Comparison of ENCODE assay signal across 23 cellular contexts in genomic region chr22:30013201-30013600, GRCh38.
DNase-seq lines count a peak whose midpoint lies in the region; ATAC-seq and TF ChIP-seq lines count a peak whose summit lies in the region.
"Had no signal": no experiment of that assay in that cellular context is flagged by ENCODE, and none has a peak within 500 bp of the region (broad histone marks: within the 10 kb centered on the region; RNA-seq: fewer than 3 reads in every experiment).

No MANE protein-coding gene starts in this region.

- peak overlapping the region; percentile 26; the same call in 1 of the 2 replicates for H2AK5ac ChIP-seq in IMR-90 (ENCODE audit: low read depth, low read length)

- no peak overlapping the region for H3K4me3 ChIP-seq in IMR-90 (ENCODE audit: insufficient read depth, low read depth, low read length)
- no peak overlapping the region for H3K4me3 ChIP-seq in HAP-1
- H3K4me3 ChIP-seq: BLaER1 had no signal

- no peak for TF ChIP-seq POLR2A in IMR-90 (IDR thresholded peaks at IDR 0.05; ENCODE audit: low read depth, low read length)

- H4K20me1 ChIP-seq in IMR-90 (ENCODE audit: insufficient read depth, low read length) = peaks cover 16% of the 10 kb centered on the region; the same call in 1 of the 2 replicates
- H4K20me1 ChIP-seq: BLaER1 had no signal

- BruUV-seq in IMR-90 (replicated peaks; lab: Mats Ljungman, UMichigan) = no TSS peak

- peaks cover 39% of the 10 kb centered on the region for H3K9me1 ChIP-seq in IMR-90 (ENCODE audit: insufficient read depth, low read length)

- CTCF ChIA-PET in IMR-90 (lab: Yijun Ruan, JAX) = no interaction called here

- no peak overlapping the region for H3K23ac ChIP-seq in IMR-90 (ENCODE audit: low read depth, low read length)

- H3K9me3 ChIP-seq in IMR-90 (ENCODE audit: control insufficient read depth, insufficient read depth, low read length) = no peaks in the 10 kb centered on the region
- no peaks in the 10 kb centered on the region for H3K9me3 ChIP-seq in HAP-1
- H3K9me3 ChIP-seq: BE2C, BLaER1 had no signal

- peak overlapping the region; percentile 4 for H3K27ac Mint-ChIP-seq in stimulated activated effector memory CD8-positive, alpha-beta T cell treated with anti-CD3 and anti-CD28 coated beads, Interleukin-12 subunit alpha, Interleukin-12 subunit beta, amount 100 ng/mL, for 72 hours
- no peak overlapping the region for H3K27ac Mint-ChIP-seq in activated T-helper 1 cell treated with anti-CD3 and anti-CD28 coated beads, Interleukin-12 subunit alpha, Interleukin-12 subunit beta, Interleukin-2, Interleukin-4 antibody, amounts not matched to agents 30 ng/mL and 10 ng/mL and 1 ng/mL, durations not matched to agents 14 hours and 24 hours and 36 hours
- H3K27ac Mint-ChIP-seq: CD4-positive, alpha-beta memory T cell had no signal

- 90% methylated on average over 2 of the region's 5 CpGs; no CpG with 5 or more reads in 1 of the 2 experiments for whole genome bisulfite sequencing in IMR-90 (ENCODE audit: extremely low coverage in 2 of 2, insufficient read length in 1 of 2), 2 experiments

- no peak overlapping the region for H4K5ac ChIP-seq in IMR-90 (ENCODE audit: low read depth, low read length)

- no peak overlapping the region for H3K4me3 Mint-ChIP-seq in stimulated activated effector memory CD8-positive, alpha-beta T cell treated with anti-CD3 and anti-CD28 coated beads, Interleukin-12 subunit alpha, Interleukin-12 subunit beta, amount 100 ng/mL, for 72 hours
- H3K4me3 Mint-ChIP-seq in activated T-helper 1 cell treated with anti-CD3 and anti-CD28 coated beads, Interleukin-12 subunit alpha, Interleukin-12 subunit beta, Interleukin-2, Interleukin-4 antibody, amounts not matched to agents 30 ng/mL and 10 ng/mL and 1 ng/mL, durations not matched to agents 14 hours and 24 hours and 36 hours = no peak overlapping the region
- H3K4me3 Mint-ChIP-seq: CD14-positive monocyte; CD4-positive, alpha-beta memory T cell; CD4-positive, CD25-positive, alpha-beta regulatory T cell; CD8-positive, alpha-beta memory T cell had no signal

- H3K56ac ChIP-seq in IMR-90 (ENCODE audit: extremely low read depth, insufficient read depth, low read length) = no peak overlapping the region

- H3K4ac ChIP-seq in IMR-90 (ENCODE audit: low read depth, low read length) = no peak overlapping the region

- H3K4me1 Mint-ChIP-seq in stimulated activated effector memory CD8-positive, alpha-beta T cell treated with anti-CD3 and anti-CD28 coated beads, Interleukin-12 subunit alpha, Interleukin-12 subunit beta, amount 100 ng/mL, for 72 hours = no peaks in the 10 kb centered on the region
- H3K4me1 Mint-ChIP-seq in activated T-helper 1 cell treated with anti-CD3 and anti-CD28 coated beads, Interleukin-12 subunit alpha, Interleukin-12 subunit beta, Interleukin-2, Interleukin-4 antibody, amounts not matched to agents 30 ng/mL and 10 ng/mL and 1 ng/mL, durations not matched to agents 14 hours and 24 hours and 36 hours (ENCODE audit: low read depth) = no peaks in the 10 kb centered on the region

- TF ChIP-seq RAD21 in IMR-90 (IDR thresholded peaks at IDR 0.05; ENCODE audit: low read length) = no peak

- H3K36me3 ChIP-seq in IMR-90 (ENCODE audit: control insufficient read depth, insufficient read depth, low read length) (peaks cover 39% of the 10 kb centered on the region), HAP-1 (replicated peaks) (peaks cover 30% of the 10 kb centered on the region)

- DNase-seq in IMR-90 (no peak), cerebellar cortex (ENCODE audit: low spot score) (peak; percentile 53), foreskin melanocyte (no peak), HAP-1 (ENCODE audit: low spot score in 2 of 2) (no peak)
- DNase-seq in stimulated activated effector memory CD8-positive, alpha-beta T cell treated with anti-CD3 and anti-CD28 coated beads, Interleukin-12 subunit alpha, Interleukin-12 subunit beta, amount 100 ng/mL, for 72 hours (ENCODE audit: low spot score in 2 of 2) = no peak
- no peak for DNase-seq in activated T-helper 1 cell treated with anti-CD3 and anti-CD28 coated beads, Interleukin-12 subunit alpha, Interleukin-12 subunit beta, Interleukin-2, Interleukin-4 antibody, amounts not matched to agents 30 ng/mL and 10 ng/mL and 1 ng/mL, durations not matched to agents 14 hours and 24 hours and 36 hours (ENCODE audit: low spot score)
- DNase-seq: 8988T; ACHN; BE2C; CD4-positive, alpha-beta memory T cell; CD4-positive, CD25-positive, alpha-beta regulatory T cell; CD8-positive, alpha-beta memory T cell; COR-L47; DMS 273 treated with DMSO at 0.1 percent for 48 hours; DMS153; DMS53; DMS79; DND-41; EL; GF-D8 had no signal

- H3K18ac ChIP-seq in IMR-90 (ENCODE audit: low read depth, low read length) = no peak overlapping the region

- 0 out of 2 replicates have a peak overlapping the region, but pooled peaks have one; percentile 15 for H2BK20ac ChIP-seq in IMR-90 (ENCODE audit: low read depth, low read length)

- H3K4me2 ChIP-seq in IMR-90 (ENCODE audit: low read depth, low read length) = no peak overlapping the region
- H3K4me2 ChIP-seq: BLaER1 had no signal

- H3K27me3 ChIP-seq in IMR-90 (ENCODE audit: control insufficient read depth, insufficient read depth, low read length) = no peaks in the 10 kb centered on the region
- H3K27me3 ChIP-seq in HAP-1 (ENCODE audit: low read depth) = no peaks in the 10 kb centered on the region
- H3K27me3 ChIP-seq: BE2C, BLaER1 had no signal

- H2BK120ac ChIP-seq in IMR-90 (ENCODE audit: low read depth, low read length) = no peak overlapping the region

- H3K36me3 Mint-ChIP-seq in stimulated activated effector memory CD8-positive, alpha-beta T cell treated with anti-CD3 and anti-CD28 coated beads, Interleukin-12 subunit alpha, Interleukin-12 subunit beta, amount 100 ng/mL, for 72 hours = peaks cover 79% of the 10 kb centered on the region
- peaks cover 33% of the 10 kb centered on the region for H3K36me3 Mint-ChIP-seq in activated T-helper 1 cell treated with anti-CD3 and anti-CD28 coated beads, Interleukin-12 subunit alpha, Interleukin-12 subunit beta, Interleukin-2, Interleukin-4 antibody, amounts not matched to agents 30 ng/mL and 10 ng/mL and 1 ng/mL, durations not matched to agents 14 hours and 24 hours and 36 hours (ENCODE audit: low read depth)

- no peaks in the 10 kb centered on the region for H3K27me3 Mint-ChIP-seq in activated T-helper 1 cell treated with anti-CD3 and anti-CD28 coated beads, Interleukin-12 subunit alpha, Interleukin-12 subunit beta, Interleukin-2, Interleukin-4 antibody, amounts not matched to agents 30 ng/mL and 10 ng/mL and 1 ng/mL, durations not matched to agents 14 hours and 24 hours and 36 hours (ENCODE audit: insufficient read depth)
- H3K27me3 Mint-ChIP-seq: CD4-positive, alpha-beta memory T cell; CD4-positive, CD25-positive, alpha-beta regulatory T cell had no signal

- H3K79me1 ChIP-seq in IMR-90 (ENCODE audit: low read depth in 1 of 2, low read length in 2 of 2) = peaks cover 0 to 38% of the 10 kb centered on the region in 2 experiments; a peak in 2 of 4 replicates

- H3K9ac ChIP-seq in IMR-90 (ENCODE audit: low read depth, low read length) = no peak overlapping the region
- H3K9ac ChIP-seq: BLaER1 had no signal

- dilution Hi-C loops in IMR-90 (cut with HindIII; ENCODE audit: low sequenced_read_pairs, unreplicated experiment) = no loop called here

- no peak overlapping the region for H2AFZ ChIP-seq in IMR-90 (replicated peaks; ENCODE audit: low read length, poor library complexity)

- H3K27ac ChIP-seq in IMR-90 (ENCODE audit: insufficient read depth, low read length) = no peak overlapping the region
- H3K27ac ChIP-seq: BLaER1 had no signal

- H3K9me3 Mint-ChIP-seq in stimulated activated effector memory CD8-positive, alpha-beta T cell treated with anti-CD3 and anti-CD28 coated beads, Interleukin-12 subunit alpha, Interleukin-12 subunit beta, amount 100 ng/mL, for 72 hours = no peaks in the 10 kb centered on the region
- no peaks in the 10 kb centered on the region for H3K9me3 Mint-ChIP-seq in activated T-helper 1 cell treated with anti-CD3 and anti-CD28 coated beads, Interleukin-12 subunit alpha, Interleukin-12 subunit beta, Interleukin-2, Interleukin-4 antibody, amounts not matched to agents 30 ng/mL and 10 ng/mL and 1 ng/mL, durations not matched to agents 14 hours and 24 hours and 36 hours
- H3K9me3 Mint-ChIP-seq: CD14-positive monocyte; CD4-positive, alpha-beta memory T cell; CD8-positive, alpha-beta memory T cell had no signal

- H2AK9ac ChIP-seq in IMR-90 (replicated peaks; ENCODE audit: low read depth, low read length, poor library complexity) = no peak overlapping the region

- H3K4me1 ChIP-seq in IMR-90 (ENCODE audit: control insufficient read depth, insufficient read depth, low read length) (peaks cover 24% of the 10 kb centered on the region), HAP-1 (peaks cover 20% of the 10 kb centered on the region)

- in situ Hi-C loops in IMR-90 (cut with MboI; ENCODE audit: low sequenced_read_pairs) = no loop called here
- in situ Hi-C loops in HAP-1 (cut with MboI; ENCODE audit: low sequenced_read_pairs) = no loop called here

- no peak for TF ChIP-seq CTCF in IMR-90 (conservative IDR thresholded peaks at IDR 0.05; ENCODE audit: low read depth, low read length)

- intact Hi-C loops in IMR-90 (cut with micrococcal nuclease) = no loop called here
- intact Hi-C loops in activated T-helper 1 cell treated with anti-CD3 and anti-CD28 coated beads, Interleukin-12 subunit alpha, Interleukin-12 subunit beta, Interleukin-2, Interleukin-4 antibody, amounts not matched to agents 30 ng/mL and 10 ng/mL and 1 ng/mL, durations not matched to agents 14 hours and 24 hours and 36 hours (cut with micrococcal nuclease) = no loop called here

- no peak overlapping the region for H3K14ac ChIP-seq in IMR-90 (replicated peaks; ENCODE audit: low read depth, low read length)

- no peak overlapping the region for H4K8ac ChIP-seq in IMR-90 (ENCODE audit: low read depth in 2 of 2, low read length in 2 of 2)

- no peak overlapping the region for H4K91ac ChIP-seq in IMR-90 (ENCODE audit: insufficient read depth, low read depth, low read length)

- H2BK5ac ChIP-seq in IMR-90 (ENCODE audit: low read depth, low read length, poor library complexity, severe bottlenecking) = no peak overlapping the region

- ATAC-seq in IMR-90 (ENCODE audit: low read depth) = no peak
- no peak for ATAC-seq in stimulated activated effector memory CD8-positive, alpha-beta T cell treated with anti-CD3 and anti-CD28 coated beads, Interleukin-12 subunit alpha, Interleukin-12 subunit beta, amount 100 ng/mL, for 72 hours
- ATAC-seq in HG02642 (IDR thresholded peaks at IDR 0.05; ENCODE audit: poor library complexity, unreplicated experiment) = no peak

- no peak overlapping the region for H2BK15ac ChIP-seq in IMR-90 (ENCODE audit: low read depth, low read length)

- POLR2A ChIA-PET in IMR-90 (lab: Charles Lee; ENCODE audit: unreplicated experiment) = no interaction called here
